20 cellular contexts compared by ENCODE assay signal in the genomic region with DNA sequence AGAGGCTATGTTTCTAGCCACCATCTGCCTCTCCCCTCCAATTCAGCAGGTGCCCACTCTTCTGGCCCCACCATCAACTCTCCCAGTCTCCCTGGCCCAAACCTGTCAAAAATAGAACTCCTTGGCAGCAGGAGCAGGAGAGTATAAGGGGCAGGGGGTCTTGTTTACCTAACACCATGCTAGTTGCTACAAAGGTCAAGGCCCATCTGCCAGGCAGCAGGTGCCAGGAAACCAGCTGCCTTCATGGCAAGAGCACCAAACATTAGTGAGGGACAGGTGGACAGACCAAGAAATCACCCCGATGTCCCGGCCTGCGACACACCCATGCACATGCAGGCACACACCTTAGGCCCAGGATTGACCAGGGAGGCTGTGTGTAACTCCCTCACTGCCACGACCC.
A peak's percentile ranks its signal among the peaks of the same experiment; 100 is the strongest.
DNase-seq lines count a peak whose midpoint lies in the region; ATAC-seq and TF ChIP-seq lines count a peak whose summit lies in the region.
"Had no signal": no experiment of that assay in that cellular context is flagged by ENCODE, and none has a peak within 500 bp of the region (broad histone marks: within the 10 kb centered on the region; RNA-seq: fewer than 3 reads in every experiment).

No MANE protein-coding gene starts in this region.

- no peak for TF ChIP-seq CTCF in prostate gland (IDR thresholded peaks at IDR 0.05)

- no peak for TF ChIP-seq POLR2A in prostate gland (IDR thresholded peaks at IDR 0.05)

- ATAC-seq in HG03280 (IDR thresholded peaks at IDR 0.05; ENCODE audit: unreplicated experiment) = no peak
- ATAC-seq: GM12878, Panc1, T-cell had no signal

- H3K4me3 ChIP-seq in iPS-18c (ENCODE audit: insufficient read depth, low read depth, low read length) (peak overlapping the region; percentile 20; the same call in 1 of the 2 replicates), prostate gland (no peak overlapping the region)
- H3K4me3 ChIP-seq: GM12878, HAP-1, SJCRH30 had no signal

- no peaks in the 10 kb centered on the region for H3K27me3 ChIP-seq in prostate gland (replicated peaks; ENCODE audit: insufficient read depth)
- H3K27me3 ChIP-seq: SJCRH30 had no signal

- no peak overlapping the region for H3K27ac ChIP-seq in prostate gland
- H3K27ac ChIP-seq: C4-2B, SJCRH30 had no signal

- DNase-seq in NCI-H748 (lab: John Stamatoyannopoulos, UW; ENCODE audit: unreplicated experiment) (peak; percentile 69), NCI-H748 treated with DMSO at 0.1 percent for 48 hours (lab: John Stamatoyannopoulos, UW) (no peak), NCI-H1092 (lab: John Stamatoyannopoulos, UW) (peak; percentile 33), SHP77 treated with DMSO at 0.1 percent for 48 hours (lab: John Stamatoyannopoulos, UW) (peak; percentile 3), T-helper 9 cell (no peak), prostate gland (ENCODE audit: low spot score) (no peak)
- DNase-seq: CD8-positive, alpha-beta memory T cell; DMS79 treated with DMSO at 0.1 percent for 48 hours; MV-4-11; NCI-H1436; NCI-H2029; NCI-H524 treated with DMSO at 0.1 percent for 48 hours; SJCRH30; T-cell had no signal

- no peaks in the 10 kb centered on the region for H3K36me3 ChIP-seq in prostate gland
- H3K36me3 ChIP-seq: HAP-1, SJCRH30 had no signal

- WGBS in prostate gland = 91% methylated on average over 4 of the region's 4 CpGs

- intact Hi-C loops in prostate gland (cut with DNase I) = no loop called here

- H3K9me3 ChIP-seq in iPS-18c (ENCODE audit: control insufficient read depth, insufficient read depth, low read length) (no peaks in the 10 kb centered on the region), prostate gland (no peaks in the 10 kb centered on the region)
- H3K9me3 ChIP-seq: HAP-1, SJCRH30 had no signal

- no peaks in the 10 kb centered on the region for H3K4me1 ChIP-seq in prostate gland (replicated peaks)
- H3K4me1 ChIP-seq: HAP-1, SJCRH30 had no signal

Comparison
In these comparisons a context has a peak if more than half of its experiments do, and no peak if none do; other contexts are left out.
1. DNase-seq: peak in NCI-H748 (single experiment), NCI-H1092 (single experiment) and SHP77 treated with DMSO at 0.1 percent for 48 hours (single experiment); none in NCI-H748 treated with DMSO at 0.1 percent for 48 hours (single experiment), T-helper 9 cell (single experiment) and prostate gland (single experiment).